ENCODE assay signal across 8 cellular contexts in the genomic region with DNA sequence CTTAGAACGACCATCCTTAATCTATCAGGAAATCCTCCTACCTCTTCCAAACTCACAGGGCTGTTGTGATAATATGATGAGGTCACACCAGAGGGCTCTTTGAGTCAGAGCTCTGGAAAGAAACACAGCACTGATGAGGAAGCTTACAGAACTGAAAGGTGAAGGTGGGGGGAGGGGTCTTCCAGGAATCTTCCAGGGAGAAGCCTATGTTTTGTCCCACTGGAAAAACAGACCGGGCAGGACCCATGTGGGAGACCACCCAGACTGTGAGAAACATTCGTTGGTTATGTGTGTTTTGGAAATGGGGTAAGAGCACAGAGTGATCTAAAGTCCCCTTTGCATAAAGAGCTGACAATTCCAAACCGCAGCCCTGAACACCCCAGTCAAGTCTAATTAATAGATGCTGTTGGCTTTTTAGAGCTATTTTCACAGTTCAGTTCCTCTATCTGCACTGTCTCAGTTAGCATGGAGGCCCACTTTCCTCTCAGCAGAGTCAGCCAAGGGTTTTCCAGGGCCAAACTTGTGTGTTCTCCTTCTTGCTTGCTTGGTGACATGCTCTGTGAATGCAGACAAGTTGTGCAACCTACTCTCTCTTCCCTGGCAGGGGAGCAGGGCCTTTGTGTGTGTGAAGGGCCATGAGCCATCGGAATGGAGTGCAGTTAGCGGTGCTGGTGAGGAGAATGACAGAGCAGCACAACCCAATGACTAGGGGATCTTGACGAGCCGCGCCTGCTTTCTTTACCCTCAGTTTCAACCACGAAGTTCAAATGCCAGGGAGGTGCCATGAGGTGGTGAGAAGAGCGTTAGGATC. TPM values are rescaled to one million over a fixed set of nuclear protein-coding genes. Genes with fewer than 3 reads are reported as not detected.
DNase-seq lines count a peak whose midpoint lies in the region; ATAC-seq, FAIRE-seq and TF ChIP-seq lines count a peak whose summit lies in the region.

No MANE protein-coding gene starts in this region.

- H3K27ac ChIP-seq in KMS-11 (peak overlapping the region; percentile 21; the same call in 1 of the 2 replicates), GM12878 (ENCODE audit: control insufficient read depth, insufficient read depth) (no peak overlapping the region; the same call in 1 of the 2 replicates), upper lobe of right lung (peak overlapping the region; percentile 81)

- H3K79me2 ChIP-seq in KMS-11 (ENCODE audit: insufficient read depth, low read depth) = no peaks in the 10 kb centered on the region
- H3K79me2 ChIP-seq in GM12878 (ENCODE audit: control insufficient read depth, insufficient read depth, low read length) = no peaks in the 10 kb centered on the region

- POLR2A ChIA-PET in GM12878 (lab: Charles Lee) = interaction anchor here (1.2 to 2.6 kb wide), 4 partner anchors 9 to 55 kb away, joined by 5 to 20 read pairs (median 10); partner anchors contain the start of gene PHLDA3

- no peak for TF ChIP-seq RAD21 in GM12878 (IDR thresholded peaks at IDR 0.05; ENCODE audit: insufficient read depth, low read depth, low read length)

- H3K4me1 ChIP-seq in KMS-11 (ENCODE audit: low read depth, poor library complexity, severe bottlenecking) (peaks cover 24% of the 10 kb centered on the region), GM12878 (ENCODE audit: control insufficient read depth, insufficient read depth, low read length) (peaks cover 31% of the 10 kb centered on the region), upper lobe of right lung (peaks cover 49% of the 10 kb centered on the region)

- in situ Hi-C loops in GM12878 (cut with MboI) = no loop called here

- H2AFZ ChIP-seq in KMS-11 (ENCODE audit: low read depth) (peak overlapping the region; percentile 7; the same call in 1 of the 2 replicates), GM12878 (ENCODE audit: control insufficient read depth, low read depth, low read length) (peak overlapping the region; percentile 46; the same call in 1 of the 2 replicates)

- RAD21 ChIA-PET in GM12878 (lab: Charles Lee; ENCODE audit: unreplicated experiment) = interaction anchor here (1.0 to 13.7 kb wide), 5 partner anchors 8 to 56 kb away, joined by 4 to 301 read pairs (median 23); partner anchors contain the start of gene PHLDA3

- CTCF ChIA-PET in GM12878 (lab: Yijun Ruan, JAX) = interaction anchor here (0.7 to 16.5 kb wide), 12 partner anchors 9 to 107 kb away, joined by 3 to 455 read pairs (median 5); partner anchors contain the start of gene PHLDA3

- H3K9ac ChIP-seq in KMS-11 (no peak overlapping the region), GM12878 (ENCODE audit: control insufficient read depth, insufficient read depth, low read length) (no peak overlapping the region)

- no peak for TF ChIP-seq CTCF in KMS-11 (conservative IDR thresholded peaks at IDR 0.05; ENCODE audit: low read depth, low read length)
- TF ChIP-seq CTCF in GM12878 (IDR thresholded peaks at IDR 0.05 in 2 of 3, conservative IDR thresholded peaks at IDR 0.05 in 1 of 3; ENCODE audit: control insufficient read depth in 2 of 3, extremely low read depth in 1 of 3, insufficient read depth in 1 of 3, low read depth in 3 of 3, low read length in 3 of 3) = no peak
- TF ChIP-seq CTCF in upper lobe of right lung (IDR thresholded peaks at IDR 0.05) = no peak

- ATAC-seq in GM12878 (peak; percentile 54), left colon (peak; percentile 16), upper lobe of right lung (peak; percentile 75), GM21825 (IDR thresholded peaks at IDR 0.05; ENCODE audit: unreplicated experiment) (no peak)

- H3K4me3 ChIP-seq in KMS-11 (IDR thresholded peaks at IDR 0.05; ENCODE audit: insufficient read depth, low read depth, low read length) (no peak overlapping the region), GM12878 (0 out of 2 replicates have a peak overlapping the region, but pooled peaks have one; percentile 14), upper lobe of right lung (no peak overlapping the region)

- H3K9me3 ChIP-seq in GM12878 (replicated peaks; ENCODE audit: control insufficient read depth, insufficient read depth, low read length) (no peaks in the 10 kb centered on the region), upper lobe of right lung (no peaks in the 10 kb centered on the region)

- H4K20me1 ChIP-seq in KMS-11 (ENCODE audit: insufficient read depth) (no peaks in the 10 kb centered on the region), GM12878 (ENCODE audit: control insufficient read depth, insufficient read depth) (no peaks in the 10 kb centered on the region)

- intact Hi-C loops in GM12878 (cut with micrococcal nuclease; ENCODE audit: unreplicated experiment) = no loop called here
- intact Hi-C loops in left colon (cut with DNase I, micrococcal nuclease) = no loop called here
- intact Hi-C loops in upper lobe of right lung (cut with DNase I) = no loop called here

- H3K36me3 ChIP-seq in KMS-11 (ENCODE audit: insufficient read depth) (no peaks in the 10 kb centered on the region), GM12878 (ENCODE audit: control insufficient read depth in 2 of 2, insufficient read depth in 2 of 2, low read length in 1 of 2) (no peaks in the 10 kb centered on the region), upper lobe of right lung (no peaks in the 10 kb centered on the region)

- no peak overlapping the region for H3K4me2 ChIP-seq in KMS-11
- peak overlapping the region; percentile 10; the same call in 1 of the 2 replicates for H3K4me2 ChIP-seq in GM12878 (ENCODE audit: control insufficient read depth, insufficient read depth)

- no TSS peak for BruUV-seq in GM12878 (replicated peaks; lab: Mats Ljungman, UMichigan)

- 44% methylated on average over 11 of the region's 11 CpGs for WGBS in GM12878 (ENCODE audit: insufficient coverage, insufficient replicate concordance, low lambda C conversion rate, missing lambda C conversion rate)

- TF ChIP-seq POLR2A in GM12878 (IDR thresholded peaks at IDR 0.05; ENCODE audit: low read depth, low read length) = no peak

- TF ChIP-seq EP300 in GM12878 (IDR thresholded peaks at IDR 0.05; ENCODE audit: borderline replicate concordance in 1 of 2, control insufficient read depth in 1 of 2, low read depth in 2 of 2, low read length in 2 of 2) = no peak

- FAIRE-seq in GM12878 (lab: Jason Lieb, UNC) = no peak

- H3K27me3 ChIP-seq in KMS-11 (ENCODE audit: insufficient read depth, low read depth) = no peaks in the 10 kb centered on the region
- no peaks in the 10 kb centered on the region for H3K27me3 ChIP-seq in GM12878 (replicated peaks in 1 of 2; ENCODE audit: control insufficient read depth in 2 of 2, insufficient read depth in 2 of 2, low read length in 1 of 2)
- H3K27me3 ChIP-seq in upper lobe of right lung = no peaks in the 10 kb centered on the region

- DNase-seq in GM12878 (ENCODE audit: low read depth, low spot score) (no peak), left colon (peak in 1 of 2 donors; percentile 72), upper lobe of right lung (peak; percentile 76), NCI-H524 treated with DMSO at 0.1 percent for 48 hours (lab: John Stamatoyannopoulos, UW) (no peak)
- no peak for DNase-seq in stimulated activated CD4-positive, alpha-beta T cell treated with anti-CD3 and anti-CD28 coated beads, Interleukin-1b, Interleukin-23, amount 100 ng/mL, for 48 hours
- DNase-seq in stimulated activated CD4-positive, alpha-beta T cell treated with anti-CD3 and anti-CD28 coated beads, Interleukin-4, amount 100 ng/mL, for 1 hour = no peak

- SMC1A ChIA-PET in GM12878 (lab: Charles Lee; ENCODE audit: uncharacterized antibody, unreplicated experiment) = interaction anchor here (0.6 to 4.8 kb wide), 10 partner anchors 9 to 379 kb away, joined by 3 to 54 read pairs (median 4); partner anchors contain the start of gene PHLDA3

RNA-seq across cellular contexts. Expression of gene PHLDA3, which starts 12.3 kb away (rescaled TPM):
- total RNA-seq in GM12878 (2013; cell fraction: nucleolus; rRNA removed) = 11.9 and 17.4 TPM in 2 replicates
- total RNA-seq in GM12878 (2014; rRNA removed) (22.4 and 26.0 TPM in 2 replicates), GM12878 (2014; rRNA removed; fragmentation: Illumina TruSeq; extraction: Trizol) (6.4 and 7.7 TPM in 2 replicates), GM12878 (2021) (33.7 and 35.5 TPM in 2 replicates), left colon (10 to 100 TPM; 13.1 to 19.3 TPM), upper lobe of right lung (90.0 TPM)
- 4.3 TPM for polyA plus RNA-seq in GM12878 (2011; ENCODE audit: low read depth)
- polyA plus RNA-seq in GM12878 (2011; rRNA removed) (8.9 and 17.5 TPM in 2 replicates), GM12878 (2014; fragmentation: Illumina TruSeq; extraction: Trizol) (2.5 and 5.5 TPM in 2 replicates), GM12878 (2014; fragmentation: Nextera tagmentation; extraction: Ambion mirVana) (1 to 10 TPM in 1 of 2 experiments, under 1 TPM in 1; 0.60 to 2.0 TPM), GM12878 (2014; rRNA removed) (27.9 and 38.4 TPM in 2 replicates), GM12878 (2016; fragmentation: Nextera tagmentation; extraction: Ambion mirVana) (10 to 100 TPM; 47.5 to 57.4 TPM)
- 17.5 and 43.7 TPM in 2 replicates for polyA plus RNA-seq in GM12878 (2011; cell fraction: cytosol; rRNA removed)
- 23.0 and 26.3 TPM in 2 replicates for polyA plus RNA-seq in GM12878 (2011; cell fraction: nucleus; rRNA removed)
- polyA plus RNA-seq in GM12878 (2012) = 12.6 and 18.7 TPM in 2 replicates
- 7.2 and 17.9 TPM in 2 replicates for polyA minus RNA-seq in GM12878 (2011; rRNA and poly(A)+ RNA removed)
- polyA minus RNA-seq in GM12878 (2011; cell fraction: cytosol; rRNA and poly(A)+ RNA removed) = 10.9 and 11.1 TPM in 2 replicates
- 10.3 and 19.7 TPM in 2 replicates for polyA minus RNA-seq in GM12878 (2011; cell fraction: nucleus; rRNA and poly(A)+ RNA removed)

RNA-seq across cellular contexts. Expression of gene TNNI1, which starts 35.2 kb away (rescaled TPM):
- total RNA-seq in GM12878 (2013; cell fraction: nucleolus; rRNA removed) = 0.94 and 0.98 TPM in 2 replicates
- total RNA-seq in GM12878 (2014; rRNA removed) (under 0.01 TPM in 1 of 2 replicates, not detected in the other), GM12878 (2014; rRNA removed; fragmentation: Illumina TruSeq; extraction: Trizol) (0.14 TPM in 1 of 2 replicates, not detected in the other), GM12878 (2021) (not detected in 2 replicates), left colon (not detected), upper lobe of right lung (0.49 TPM)
- polyA plus RNA-seq in GM12878 (2011; ENCODE audit: low read depth) = not detected
- polyA plus RNA-seq in GM12878 (2011; rRNA removed) (0.41 and 0.50 TPM in 2 replicates), GM12878 (2014; fragmentation: Illumina TruSeq; extraction: Trizol) (not detected in 2 replicates), GM12878 (2014; fragmentation: Nextera tagmentation; extraction: Ambion mirVana) (under 1 TPM in 1 of 2 experiments, not detected in 1; 0.04 TPM), GM12878 (2014; rRNA removed) (0.39 TPM in 1 of 2 replicates, not detected in the other), GM12878 (2016; fragmentation: Nextera tagmentation; extraction: Ambion mirVana) (1 to 10 TPM in 1 of 2 experiments, under 1 TPM in 1; 0.20 to 1.0 TPM)
- polyA plus RNA-seq in GM12878 (2011; cell fraction: cytosol; rRNA removed) = 0.60 and 0.87 TPM in 2 replicates
- polyA plus RNA-seq in GM12878 (2011; cell fraction: nucleus; rRNA removed) = 0.48 and 1.0 TPM in 2 replicates
- polyA plus RNA-seq in GM12878 (2012) = 0.45 TPM in 1 of 2 replicates, not detected in the other
- polyA minus RNA-seq in GM12878 (2011; rRNA and poly(A)+ RNA removed) = 0.44 and 0.67 TPM in 2 replicates
- 0.13 TPM in 1 of 2 replicates, not detected in the other for polyA minus RNA-seq in GM12878 (2011; cell fraction: cytosol; rRNA and poly(A)+ RNA removed)
- 0.60 and 0.67 TPM in 2 replicates for polyA minus RNA-seq in GM12878 (2011; cell fraction: nucleus; rRNA and poly(A)+ RNA removed)

RNA-seq across cellular contexts. Expression of gene CSRP1, which starts 50.2 kb away (rescaled TPM):
- total RNA-seq in GM12878 (2013; cell fraction: nucleolus; rRNA removed) = 25.4 and 32.7 TPM in 2 replicates
- total RNA-seq in GM12878 (2014; rRNA removed) = 80.1 and 80.4 TPM in 2 replicates
- total RNA-seq in GM12878 (2014; rRNA removed; fragmentation: Illumina TruSeq; extraction: Trizol) = 61.2 and 63.3 TPM in 2 replicates
- 67.9 and 79.8 TPM in 2 replicates for total RNA-seq in GM12878 (2021)
- 25.1 TPM for polyA plus RNA-seq in GM12878 (2011; ENCODE audit: low read depth)
- 50.2 and 81.0 TPM in 2 replicates for polyA plus RNA-seq in GM12878 (2011; rRNA removed)
- polyA plus RNA-seq in GM12878 (2011; cell fraction: cytosol; rRNA removed) = 102 and 110 TPM in 2 replicates
- 68.4 and 89.9 TPM in 2 replicates for polyA plus RNA-seq in GM12878 (2011; cell fraction: nucleus; rRNA removed)
- polyA plus RNA-seq in GM12878 (2012) = 32.9 and 33.6 TPM in 2 replicates
- 59.5 and 88.3 TPM in 2 replicates for polyA plus RNA-seq in GM12878 (2014; fragmentation: Illumina TruSeq; extraction: Trizol)
- 10 to 100 TPM; 23.4 to 24.3 TPM for polyA plus RNA-seq in GM12878 (2014; fragmentation: Nextera tagmentation; extraction: Ambion mirVana)
- polyA plus RNA-seq in GM12878 (2014; rRNA removed) = 80.8 and 93.4 TPM in 2 replicates
- 10 to 100 TPM; 94.4 to 99.2 TPM for polyA plus RNA-seq in GM12878 (2016; fragmentation: Nextera tagmentation; extraction: Ambion mirVana)
- 56.0 and 75.4 TPM in 2 replicates for polyA minus RNA-seq in GM12878 (2011; rRNA and poly(A)+ RNA removed)
- polyA minus RNA-seq in GM12878 (2011; cell fraction: cytosol; rRNA and poly(A)+ RNA removed) = 21.2 and 22.8 TPM in 2 replicates
- 14.0 and 23.8 TPM in 2 replicates for polyA minus RNA-seq in GM12878 (2011; cell fraction: nucleus; rRNA and poly(A)+ RNA removed)
- total RNA-seq in left colon = 100 to 1,000 TPM; 131 to 355 TPM
- total RNA-seq in upper lobe of right lung = 280 TPM

RNA-seq across cellular contexts. Expression of gene LAD1, which starts 57.6 kb away (rescaled TPM):
- total RNA-seq in GM12878 (2013; cell fraction: nucleolus; rRNA removed) = 0.40 and 0.91 TPM in 2 replicates
- 0.22 and 0.40 TPM in 2 replicates for total RNA-seq in GM12878 (2014; rRNA removed)
- total RNA-seq in GM12878 (2014; rRNA removed; fragmentation: Illumina TruSeq; extraction: Trizol) = 0.18 and 0.40 TPM in 2 replicates
- 0.26 and 0.53 TPM in 2 replicates for total RNA-seq in GM12878 (2021)
- 0.33 TPM for polyA plus RNA-seq in GM12878 (2011; ENCODE audit: low read depth)
- polyA plus RNA-seq in GM12878 (2011; rRNA removed) = 0.05 TPM in 1 of 2 replicates, not detected in the other
- polyA plus RNA-seq in GM12878 (2011; cell fraction: cytosol; rRNA removed) = 0.09 TPM in 1 of 2 replicates, not detected in the other
- polyA plus RNA-seq in GM12878 (2011; cell fraction: nucleus; rRNA removed) = 0.07 TPM in 1 of 2 replicates, not detected in the other
- polyA plus RNA-seq in GM12878 (2012) = 0.31 and 0.77 TPM in 2 replicates
- 0.11 and 0.48 TPM in 2 replicates for polyA plus RNA-seq in GM12878 (2014; fragmentation: Illumina TruSeq; extraction: Trizol)
- not detected for polyA plus RNA-seq in GM12878 (2014; fragmentation: Nextera tagmentation; extraction: Ambion mirVana)
- polyA plus RNA-seq in GM12878 (2014; rRNA removed) = 0.32 and 0.80 TPM in 2 replicates
- polyA plus RNA-seq in GM12878 (2016; fragmentation: Nextera tagmentation; extraction: Ambion mirVana) = under 1 TPM in 1 of 2 experiments, not detected in 1; 0.16 TPM
- polyA minus RNA-seq in GM12878 (2011; rRNA and poly(A)+ RNA removed) = not detected in 2 replicates
- polyA minus RNA-seq in GM12878 (2011; cell fraction: cytosol; rRNA and poly(A)+ RNA removed) = not detected in 2 replicates
- not detected in 2 replicates for polyA minus RNA-seq in GM12878 (2011; cell fraction: nucleus; rRNA and poly(A)+ RNA removed)
- 100 to 1,000 TPM; 172 to 191 TPM for total RNA-seq in left colon
- total RNA-seq in upper lobe of right lung = 42.6 TPM
